Comparison of ENCODE assay signal across 8 cellular contexts in genomic region chr10:767794-768193, GRCh38.
"Had no signal": no experiment of that assay in that cellular context is flagged by ENCODE, and none has a peak within 500 bp of the region (broad histone marks: within the 10 kb centered on the region; RNA-seq: fewer than 3 reads in every experiment).

No MANE protein-coding gene starts in this region.

- H3K27ac Mint-ChIP-seq: GM23338, H9, HFFc6 had no signal

- H3K4me2 ChIP-seq: GM23338 had no signal

- H3K36me3 ChIP-seq: HAP-1 had no signal

- H3K4me1 Mint-ChIP-seq: H9 had no signal

- H3K27ac ChIP-seq: GM23248 had no signal

- H3K9ac ChIP-seq: GM23248 had no signal

- H3K4me1 ChIP-seq: HAP-1 had no signal

- DNase-seq: GM23248, GOT3, H7, H9, HCEC 1CT, HFFc6 had no signal

- H2AFZ ChIP-seq: GM23248, GM23338 had no signal

- H3K4me3 ChIP-seq: GM23248, GM23338, HAP-1 had no signal

- H3K4me3 Mint-ChIP-seq: GM23338, H9, HFFc6 had no signal
